ENCODE assay signal across 16 cellular contexts in the genomic region with DNA sequence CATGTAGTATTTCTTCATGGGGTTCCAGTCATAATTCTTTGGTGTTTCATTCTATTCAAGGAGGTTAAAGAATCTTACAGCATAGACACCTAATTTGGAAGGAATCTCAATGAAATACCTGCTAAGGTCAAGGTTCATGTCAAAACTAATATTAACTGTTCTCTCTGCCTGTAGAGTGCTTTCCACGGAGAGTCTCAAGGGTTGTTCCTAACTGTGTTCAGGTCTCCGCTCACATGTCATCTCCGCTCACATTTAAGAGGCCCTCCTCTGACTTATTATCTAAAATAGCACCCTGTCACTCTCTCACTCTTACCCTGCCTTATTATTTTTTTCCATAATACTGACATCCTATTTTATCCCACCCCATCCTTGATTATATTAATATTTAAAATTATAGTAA.
"Had no signal": no experiment of that assay in that cellular context is flagged by ENCODE, and none has a peak within 500 bp of the region (broad histone marks: within the 10 kb centered on the region; RNA-seq: fewer than 3 reads in every experiment).

No MANE protein-coding gene starts in this region.

- H3K4me3 ChIP-seq: psoas muscle had no signal

- H3K27ac ChIP-seq: epithelial cell of prostate, foreskin keratinocyte, parathyroid adenoma, psoas muscle had no signal

- H3K9me3 ChIP-seq: psoas muscle had no signal

- ATAC-seq: effector memory CD8-positive, alpha-beta T cell; foreskin keratinocyte; naive thymus-derived CD4-positive, alpha-beta T cell; psoas muscle had no signal

- DNase-seq: cerebellar nuclear complex; effector memory CD8-positive, alpha-beta T cell; foreskin keratinocyte; head of caudate nucleus; hippocampal formation; kidney glomerular epithelial cell; mesendoderm; naive thymus-derived CD4-positive, alpha-beta T cell; nephron progenitor cell; psoas muscle; retina; small intestine; stimulated activated CD4-positive, alpha-beta T cell treated with anti-CD3 and anti-CD28 coated beads, Interleukin-2, amount 100 ng/mL, for 48 hours; stimulated activated naive CD4-positive, alpha-beta T cell treated with Interleukin-2 at 50 U/mL for 16 hours had no signal

- H3K27me3 ChIP-seq: foreskin keratinocyte had no signal

- H3K4me1 ChIP-seq: parathyroid adenoma had no signal
